9 cellular contexts compared by ENCODE assay signal in the genomic region with DNA sequence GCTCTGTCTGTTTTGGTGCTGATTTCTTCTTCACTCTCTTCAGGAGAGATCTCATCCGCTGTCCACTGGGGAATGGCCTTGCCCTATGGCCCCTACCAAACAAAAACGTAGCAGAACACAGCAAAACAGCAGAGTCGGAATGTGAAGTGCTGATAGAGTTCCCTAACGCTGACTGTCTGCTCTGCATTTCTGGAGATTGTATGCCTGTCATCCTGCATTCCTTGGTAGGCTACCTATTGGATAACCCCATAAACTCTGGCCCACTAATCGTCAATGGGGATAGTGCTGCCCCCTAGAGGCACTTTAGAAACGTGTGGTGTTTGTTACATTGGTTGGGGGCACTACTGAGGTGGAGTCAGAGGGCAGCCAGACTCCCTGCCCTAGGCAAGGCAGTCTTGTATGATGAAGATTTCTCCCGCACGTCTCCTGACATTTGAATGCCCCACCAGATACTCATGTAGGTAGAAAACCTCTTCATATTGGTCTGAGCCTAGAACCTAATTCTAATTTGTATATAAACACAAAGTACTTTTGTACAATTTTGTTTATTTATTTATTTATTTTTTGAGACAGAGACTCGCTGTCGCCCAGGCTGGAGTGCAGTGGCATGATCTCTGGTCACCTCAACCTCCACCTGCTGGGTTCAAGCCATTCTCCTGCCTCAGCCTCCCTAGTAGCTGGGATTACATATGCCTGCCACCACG. TPM values are rescaled to one million over a fixed set of nuclear protein-coding genes. Genes with fewer than 3 reads are reported as not detected.
A peak's percentile ranks its signal among the peaks of the same experiment; 100 is the strongest.
DNase-seq lines count a peak whose midpoint lies in the region; ATAC-seq and TF ChIP-seq lines count a peak whose summit lies in the region.
"Had no signal": no experiment of that assay in that cellular context is flagged by ENCODE, and none has a peak within 500 bp of the region (broad histone marks: within the 10 kb centered on the region; RNA-seq: fewer than 3 reads in every experiment).

No MANE protein-coding gene starts in this region.

- no peak for ATAC-seq in HG02981 (IDR thresholded peaks at IDR 0.05; ENCODE audit: unreplicated experiment)

- H3K9me3 Mint-ChIP-seq in brain = no peaks in the 10 kb centered on the region
- H3K9me3 Mint-ChIP-seq in immature natural killer cell = no peaks in the 10 kb centered on the region
- H3K9me3 Mint-ChIP-seq: CD4-positive, CD25-positive, alpha-beta regulatory T cell had no signal

- H3K4me3 Mint-ChIP-seq in brain = peak overlapping the region in 2 of 5 experiments; percentile 22 to 50
- no peak overlapping the region for H3K4me3 Mint-ChIP-seq in immature natural killer cell
- H3K4me3 Mint-ChIP-seq: CD4-positive, CD25-positive, alpha-beta regulatory T cell had no signal

- DNase-seq in SIG-M5 treated with dmso at 0.1 percent for 504 hours (lab: John Stamatoyannopoulos, UW; ENCODE audit: unreplicated experiment) (peak; percentile 64), SIG-M5 (lab: John Stamatoyannopoulos, UW) (no peak), NCI-H1105 (lab: John Stamatoyannopoulos, UW) (peak; percentile 76), SKM-1 treated with dmso at 0.1 percent for 144 hours (lab: John Stamatoyannopoulos, UW; ENCODE audit: unreplicated experiment) (peak; percentile 55), immature natural killer cell (peak; percentile 35 to 41 (median 40))
- DNase-seq in stimulated activated CD4-positive, alpha-beta T cell treated with anti-CD3 and anti-CD28 coated beads, Interleukin-15, amount 100 ng/mL, for 24 hours = peak; percentile 53

- peak; percentile 66 to 82 for TF ChIP-seq CTCF in brain (conservative IDR thresholded peaks at IDR 0.05)

- H3K4me1 Mint-ChIP-seq in brain (peaks cover 59% of the 10 kb centered on the region), immature natural killer cell (no peaks in the 10 kb centered on the region)
- H3K4me1 Mint-ChIP-seq: CD4-positive, CD25-positive, alpha-beta regulatory T cell had no signal

- H3K27ac Mint-ChIP-seq in brain = peak overlapping the region in 4 of 5 experiments; percentile 19 to 87 (median 74)
- H3K27ac Mint-ChIP-seq in immature natural killer cell = no peak overlapping the region

- H3K36me3 Mint-ChIP-seq in brain (no peaks in the 10 kb centered on the region), immature natural killer cell (no peaks in the 10 kb centered on the region)
- H3K36me3 Mint-ChIP-seq: CD4-positive, CD25-positive, alpha-beta regulatory T cell had no signal

- H3K27me3 Mint-ChIP-seq in brain (peaks cover 42% of the 10 kb centered on the region), immature natural killer cell (ENCODE audit: low read depth in 3 of 3) (peaks cover 3 to 15% (median 8%) of the 10 kb centered on the region in 3 donors)

RNA-seq across cellular contexts. Expression of gene MAGEF1, which starts 15.6 kb away (rescaled TPM):
- 98.8 TPM for polyA plus RNA-seq in brain (ENCODE audit: insufficient read depth, low read depth, low replicate concordance)
- polyA plus RNA-seq in immature natural killer cell = 10 to 100 TPM; 21.9 to 30.1 (median 22.6) TPM

Comparison
In these comparisons a context has a peak if more than half of its experiments do, and no peak if none do; other contexts are left out.
1. H3K27ac Mint-ChIP-seq: peak in brain (4 of 5); none in immature natural killer cell (0 of 6).